In genomic region chr6:95133578-95133977, GRCh38 we compare ENCODE assay signal across 13 cellular contexts.
DNase-seq lines count a peak whose midpoint lies in the region; TF ChIP-seq lines count a peak whose summit lies in the region.
"Had no signal": no experiment of that assay in that cellular context is flagged by ENCODE, and none has a peak within 500 bp of the region (broad histone marks: within the 10 kb centered on the region; RNA-seq: fewer than 3 reads in every experiment).

No MANE protein-coding gene starts in this region.

- H3K27me3 Mint-ChIP-seq in nephron (ENCODE audit: low read depth): no peaks in the 10 kb centered on the region
- no peaks in the 10 kb centered on the region for H3K27me3 Mint-ChIP-seq in activated CD4-positive, alpha-beta T cell treated with anti-CD3 and anti-CD28 coated beads, Interleukin-2, amount 10 ng/mL, durations not matched to agents 24 days and 14 days

- H3K4me3 ChIP-seq in astrocyte of the cerebellum (ENCODE audit: low read depth, low read length): no peak overlapping the region
- no peak overlapping the region for H3K4me3 ChIP-seq in tibial nerve
- H3K4me3 ChIP-seq: gastrocnemius medialis, skin epidermis had no signal

- no peak overlapping the region for H3K27ac Mint-ChIP-seq in nephron
- no peak overlapping the region for H3K27ac Mint-ChIP-seq in activated CD4-positive, alpha-beta T cell treated with anti-CD3 and anti-CD28 coated beads, Interleukin-2, amount 10 ng/mL, durations not matched to agents 24 days and 14 days

- H3K4me3 Mint-ChIP-seq in nephron: no peak overlapping the region
- no peak overlapping the region for H3K4me3 Mint-ChIP-seq in activated CD4-positive, alpha-beta T cell treated with anti-CD3 and anti-CD28 coated beads, Interleukin-2, amount 10 ng/mL, durations not matched to agents 24 days and 14 days

- intact Hi-C loops in activated CD4-positive, alpha-beta T cell treated with anti-CD3 and anti-CD28 coated beads, Interleukin-2, amount 10 ng/mL, durations not matched to agents 24 days and 14 days (cut with micrococcal nuclease): no loop called here

- TF ChIP-seq CTCF in astrocyte of the cerebellum (IDR thresholded peaks at IDR 0.05; ENCODE audit: low read depth, low read length, missing control alignments): peak; percentile 22
- peak in 2 of 3 experiments; percentile 21 to 23 for TF ChIP-seq CTCF in nephron (IDR thresholded peaks at IDR 0.05; ENCODE audit: unreplicated experiment in 3 of 3)
- TF ChIP-seq CTCF in tibial nerve (IDR thresholded peaks at IDR 0.05): no peak

- H3K4me1 ChIP-seq in tibial nerve: no peaks in the 10 kb centered on the region
- H3K4me1 ChIP-seq: gastrocnemius medialis had no signal

- DNase-seq in NCI-H1694 (lab: John Stamatoyannopoulos, UW): peak; percentile 3
- DNase-seq in NCI-H1694 treated with DMSO at 0.1 percent for 48 hours (lab: John Stamatoyannopoulos, UW): no peak
- peak; percentile 17 for DNase-seq in NCI-H1105 treated with DMSO at 0.1 percent for 48 hours (lab: John Stamatoyannopoulos, UW)
- no peak for DNase-seq in astrocyte of the cerebellum (ENCODE audit: low read depth)
- no peak for DNase-seq in stimulated activated CD4-positive, alpha-beta T cell treated with anti-CD3 and anti-CD28 coated beads, Interleukin-4, amount 100 ng/mL, for 24 hours
- no peak for DNase-seq in tibial nerve (ENCODE audit: low spot score in 2 of 2)
- DNase-seq in activated CD4-positive, alpha-beta T cell treated with anti-CD3 and anti-CD28 coated beads, Interleukin-2, amount 10 ng/mL, durations not matched to agents 24 days and 14 days: no peak
- DNase-seq: activated CD8-positive, alpha-beta memory T cell treated with anti-CD3 and anti-CD28 coated beads, Interleukin-2, amount 50 U/mL, for 4 hours; caudate nucleus; gastrocnemius medialis had no signal

- TF ChIP-seq EP300 in tibial nerve (IDR thresholded peaks at IDR 0.05): no peak

- H3K4me1 Mint-ChIP-seq in nephron: no peaks in the 10 kb centered on the region
- no peaks in the 10 kb centered on the region for H3K4me1 Mint-ChIP-seq in activated CD4-positive, alpha-beta T cell treated with anti-CD3 and anti-CD28 coated beads, Interleukin-2, amount 10 ng/mL, durations not matched to agents 24 days and 14 days

- no peaks in the 10 kb centered on the region for H3K27me3 ChIP-seq in tibial nerve
- H3K27me3 ChIP-seq: gastrocnemius medialis had no signal

- H3K9me3 Mint-ChIP-seq in nephron: no peaks in the 10 kb centered on the region
- no peaks in the 10 kb centered on the region for H3K9me3 Mint-ChIP-seq in activated CD4-positive, alpha-beta T cell treated with anti-CD3 and anti-CD28 coated beads, Interleukin-2, amount 10 ng/mL, durations not matched to agents 24 days and 14 days

- H3K9me3 ChIP-seq in tibial nerve: no peaks in the 10 kb centered on the region
- H3K9me3 ChIP-seq: gastrocnemius medialis had no signal

- no peak for TF ChIP-seq POLR2A in tibial nerve (IDR thresholded peaks at IDR 0.05)

- H3K36me3 Mint-ChIP-seq in nephron (ENCODE audit: low read depth): no peaks in the 10 kb centered on the region
- no peaks in the 10 kb centered on the region for H3K36me3 Mint-ChIP-seq in activated CD4-positive, alpha-beta T cell treated with anti-CD3 and anti-CD28 coated beads, Interleukin-2, amount 10 ng/mL, durations not matched to agents 24 days and 14 days (ENCODE audit: low read depth)

- no peaks in the 10 kb centered on the region for H3K36me3 ChIP-seq in tibial nerve
- H3K36me3 ChIP-seq: gastrocnemius medialis had no signal

- no peak overlapping the region for H3K27ac ChIP-seq in tibial nerve
- H3K27ac ChIP-seq: gastrocnemius medialis, KMS-11, skin epidermis had no signal

- 31 to 46% methylated on average over 5 of the region's 5 CpGs for WGBS in tibial nerve, 2 donors

- in situ Hi-C loops in astrocyte of the cerebellum (cut with HindIII; ENCODE audit: low sequenced_read_pairs): no loop called here

Comparison
In these comparisons a context has a peak if more than half of its experiments do, and no peak if none do; other contexts are left out.
1. DNase-seq: peak in NCI-H1694 (single experiment) and NCI-H1105 treated with DMSO at 0.1 percent for 48 hours (single experiment); none in NCI-H1694 treated with DMSO at 0.1 percent for 48 hours (single experiment), astrocyte of the cerebellum (single experiment), stimulated activated CD4-positive, alpha-beta T cell treated with anti-CD3 and anti-CD28 coated beads, Interleukin-4, amount 100 ng/mL, for 24 hours (single experiment), tibial nerve (0 of 2) and activated CD4-positive, alpha-beta T cell treated with anti-CD3 and anti-CD28 coated beads, Interleukin-2, amount 10 ng/mL, durations not matched to agents 24 days and 14 days (single experiment).
2. CTCF ChIP-seq: peak in astrocyte of the cerebellum (single experiment) and nephron (2 of 3); none in tibial nerve (0 of 5).